Comparison of ENCODE assay signal across 8 cellular contexts in genomic region chr10:5629789-5630436, GRCh38. TPM values are rescaled to one million over a fixed set of nuclear protein-coding genes. Genes with fewer than 3 reads are reported as not detected.
A peak's percentile ranks its signal among the peaks of the same experiment; 100 is the strongest.
DNase-seq lines count a peak whose midpoint lies in the region; ATAC-seq and TF ChIP-seq lines count a peak whose summit lies in the region.

No MANE protein-coding gene starts in this region.

- H3K4me3 ChIP-seq in CD8-positive, alpha-beta memory T cell (ENCODE audit: low read length): no peak overlapping the region
- no peak overlapping the region for H3K4me3 ChIP-seq in OCI-LY7 (ENCODE audit: low read depth, low read length, poor library complexity, severe bottlenecking)
- H3K4me3 ChIP-seq in fibroblast of mammary gland (ENCODE audit: control insufficient read depth, low read depth, low read length): no peak overlapping the region
- H3K4me3 ChIP-seq in neural progenitor cell: no peak overlapping the region

- no peaks in the 10 kb centered on the region for H3K36me3 ChIP-seq in CD8-positive, alpha-beta memory T cell (ENCODE audit: insufficient read depth, low read length)
- H3K36me3 ChIP-seq in OCI-LY7 (ENCODE audit: insufficient read depth, low read length) (no peaks in the 10 kb centered on the region), neural progenitor cell (no peaks in the 10 kb centered on the region)

- intact Hi-C loops in OCI-LY7 (cut with micrococcal nuclease; ENCODE audit: unreplicated experiment): loop anchor here (1.0 to 5.0 kb wide), 5 partner anchors 25 to 132 kb away; no protein-coding TSS in a partner anchor

- H3F3A ChIP-seq in neural progenitor cell (ENCODE audit: low read depth): no peaks in the 10 kb centered on the region

- H3K9me3 Mint-ChIP-seq in CD8-positive, alpha-beta memory T cell: no peaks in the 10 kb centered on the region
- H3K9me3 Mint-ChIP-seq in activated T-cell treated with anti-CD3 and anti-CD28 coated beads, Interleukin-2, amount 50 U/mL, for 24 hours: no peaks in the 10 kb centered on the region
- no peaks in the 10 kb centered on the region for H3K9me3 Mint-ChIP-seq in neural progenitor cell

- H3K9ac ChIP-seq in neural progenitor cell: no peak overlapping the region

- H3K27me3 ChIP-seq in CD8-positive, alpha-beta memory T cell (ENCODE audit: insufficient read depth, low read length, poor library complexity, severe bottlenecking): no peaks in the 10 kb centered on the region
- H3K27me3 ChIP-seq in neural progenitor cell: no peaks in the 10 kb centered on the region

- H3K4me2 ChIP-seq in OCI-LY7 (ENCODE audit: low read length) (peak overlapping the region; percentile 33), neural progenitor cell (no peak overlapping the region)

- H3K9me2 ChIP-seq in OCI-LY7 (ENCODE audit: insufficient read depth, low read length): no peaks in the 10 kb centered on the region

- TF ChIP-seq CTCF in OCI-LY7 (conservative IDR thresholded peaks at IDR 0.05; ENCODE audit: low read length) (peak; percentile 99), fibroblast of mammary gland (conservative IDR thresholded peaks at IDR 0.05; ENCODE audit: control insufficient read depth, insufficient read depth, low read depth, low read length) (peak; percentile 100), neural progenitor cell (IDR thresholded peaks at IDR 0.05) (peak; percentile 94)

- peaks cover 5 to 23% of the 10 kb centered on the region in 2 donors for H3K27me3 Mint-ChIP-seq in CD8-positive, alpha-beta memory T cell
- H3K27me3 Mint-ChIP-seq in activated T-cell treated with anti-CD3 and anti-CD28 coated beads, Interleukin-2, amount 50 U/mL, for 24 hours: peaks cover 8% of the 10 kb centered on the region
- peaks cover 11% of the 10 kb centered on the region for H3K27me3 Mint-ChIP-seq in neural progenitor cell (ENCODE audit: insufficient read depth, low read depth)

- H4K20me1 ChIP-seq in OCI-LY7 (ENCODE audit: insufficient read depth, low read length): no peaks in the 10 kb centered on the region
- H4K20me1 ChIP-seq in neural progenitor cell (ENCODE audit: low read depth): no peaks in the 10 kb centered on the region

- H3K79me2 ChIP-seq in OCI-LY7 (ENCODE audit: insufficient read depth, low read depth, low read length): no peaks in the 10 kb centered on the region
- no peaks in the 10 kb centered on the region for H3K79me2 ChIP-seq in neural progenitor cell (ENCODE audit: low read depth)

- no peak overlapping the region for H3K27ac ChIP-seq in CD8-positive, alpha-beta memory T cell (ENCODE audit: low read depth, low read length)
- H3K27ac ChIP-seq in OCI-LY7 (ENCODE audit: low read depth, low read length, poor library complexity, severe bottlenecking): no peak overlapping the region
- H3K27ac ChIP-seq in neural progenitor cell: no peak overlapping the region
- H3K27ac ChIP-seq in substantia nigra (ENCODE audit: low read depth, low read length, poor library complexity, severe bottlenecking): no peak overlapping the region

- H3K9me3 ChIP-seq in CD8-positive, alpha-beta memory T cell (ENCODE audit: low read length): no peaks in the 10 kb centered on the region
- H3K9me3 ChIP-seq in OCI-LY7 (ENCODE audit: low read length) (no peaks in the 10 kb centered on the region), neural progenitor cell (ENCODE audit: low read depth) (no peaks in the 10 kb centered on the region)

- peak overlapping the region in 2 of 8 donors; percentile 20 to 76 for H3K27ac Mint-ChIP-seq in CD8-positive, alpha-beta memory T cell
- H3K27ac Mint-ChIP-seq in activated T-cell treated with anti-CD3 and anti-CD28 coated beads, Interleukin-2, amount 50 U/mL, for 24 hours: no peak overlapping the region
- H3K27ac Mint-ChIP-seq in neural progenitor cell: no peak overlapping the region

- POLR2A ChIA-PET in CD8-positive, alpha-beta memory T cell (lab: Charles Lee): no interaction called here
- POLR2A ChIA-PET in OCI-LY7 (lab: Charles Lee): interaction anchor here (0.5 to 1.8 kb wide), 8 partner anchors 26 to 240 kb away, joined by 3 to 6 read pairs (median 4); no protein-coding TSS in a partner anchor

- H2AFZ ChIP-seq in OCI-LY7 (ENCODE audit: low read length) (peak overlapping the region; percentile 48; the same call in 1 of the 2 replicates), neural progenitor cell (replicated peaks) (no peak overlapping the region)

- ATAC-seq in GM19351 (IDR thresholded peaks at IDR 0.05; ENCODE audit: unreplicated experiment) (peak; percentile 79), HG03460 (IDR thresholded peaks at IDR 0.05; ENCODE audit: unreplicated experiment) (peak; percentile 85)

- H3K36me3 Mint-ChIP-seq in CD8-positive, alpha-beta memory T cell: no peaks in the 10 kb centered on the region
- H3K36me3 Mint-ChIP-seq in activated T-cell treated with anti-CD3 and anti-CD28 coated beads, Interleukin-2, amount 50 U/mL, for 24 hours (ENCODE audit: low read depth): no peaks in the 10 kb centered on the region
- H3K36me3 Mint-ChIP-seq in neural progenitor cell: no peaks in the 10 kb centered on the region

- CTCF ChIA-PET in CD8-positive, alpha-beta memory T cell (lab: Charles Lee): interaction anchor here (0.7 to 4.1 kb wide), 11 partner anchors 8 to 244 kb away, joined by 3 to 22 read pairs (median 4); no protein-coding TSS in a partner anchor
- CTCF ChIA-PET in OCI-LY7 (lab: Charles Lee; ENCODE audit: unreplicated experiment): interaction anchor here (0.8 to 1.0 kb wide), 2 partner anchors 87 to 180 kb away, joined by 4 to 5 read pairs; no protein-coding TSS in a partner anchor

- peak; percentile 66 to 84 (median 75) for DNase-seq in CD8-positive, alpha-beta memory T cell
- DNase-seq in OCI-LY7 (ENCODE audit: low spot score): peak; percentile 89
- DNase-seq in activated T-cell treated with anti-CD3 and anti-CD28 coated beads, Interleukin-2, amount 50 U/mL, for 24 hours: peak; percentile 89
- peak; percentile 85 for DNase-seq in fibroblast of mammary gland (ENCODE audit: low read depth)
- DNase-seq in neural progenitor cell (ENCODE audit: low spot score): peak; percentile 79
- DNase-seq in substantia nigra (lab: John Stamatoyannopoulos, UW): peak in 39 of 49 donors; percentile 3 to 69 (median 44)

- no TSS peak for BruUV-seq in OCI-LY7 (replicated peaks; lab: Mats Ljungman, UMichigan)

- peaks cover 6 to 16% (median 12%) of the 10 kb centered on the region in 3 donors for H3K4me1 Mint-ChIP-seq in CD8-positive, alpha-beta memory T cell
- peaks cover 24% of the 10 kb centered on the region for H3K4me1 Mint-ChIP-seq in activated T-cell treated with anti-CD3 and anti-CD28 coated beads, Interleukin-2, amount 50 U/mL, for 24 hours (ENCODE audit: low read depth)
- peaks cover 14% of the 10 kb centered on the region for H3K4me1 Mint-ChIP-seq in neural progenitor cell

- H3K4me3 Mint-ChIP-seq in CD8-positive, alpha-beta memory T cell: peak overlapping the region in 3 of 7 donors; percentile 16 to 61 (median 37)
- no peak overlapping the region for H3K4me3 Mint-ChIP-seq in activated T-cell treated with anti-CD3 and anti-CD28 coated beads, Interleukin-2, amount 50 U/mL, for 24 hours
- H3K4me3 Mint-ChIP-seq in neural progenitor cell: no peak overlapping the region

- peaks cover 8% of the 10 kb centered on the region for H3K4me1 ChIP-seq in CD8-positive, alpha-beta memory T cell (ENCODE audit: insufficient read depth, low read length)
- H3K4me1 ChIP-seq in OCI-LY7 (ENCODE audit: insufficient read depth, low read length, poor library complexity, severe bottlenecking) (peaks cover 27% of the 10 kb centered on the region), neural progenitor cell (no peaks in the 10 kb centered on the region)

RNA-seq across cellular contexts. Expression of gene ASB13, which starts 36.5 kb away (rescaled TPM):
- total RNA-seq in CD8-positive, alpha-beta memory T cell: 1 to 10 TPM; 6.8 to 7.5 TPM
- 8.7 TPM for polyA plus RNA-seq in CD8-positive, alpha-beta memory T cell
- total RNA-seq in OCI-LY7 (2014; rRNA removed; shearing (Covaris generic)): 23.2 and 25.6 TPM in 2 replicates
- total RNA-seq in OCI-LY7 (2022): 90.4 and 108 TPM in 2 replicates
- total RNA-seq in neural progenitor cell (ENCODE audit: low replicate concordance): 15.0 and 18.1 TPM in 2 replicates

RNA-seq across cellular contexts. Expression of gene TASOR2, which starts 54.7 kb away (rescaled TPM):
- 10 to 100 TPM; 71.2 to 74.2 TPM for total RNA-seq in CD8-positive, alpha-beta memory T cell
- 11.6 TPM for polyA plus RNA-seq in CD8-positive, alpha-beta memory T cell
- total RNA-seq in OCI-LY7 (2014; rRNA removed; shearing (Covaris generic)): 103 and 113 TPM in 2 replicates
- total RNA-seq in OCI-LY7 (2022) (116 and 127 TPM in 2 replicates), neural progenitor cell (ENCODE audit: low replicate concordance) (32.7 and 39.0 TPM in 2 replicates)
